In the genomic region with DNA sequence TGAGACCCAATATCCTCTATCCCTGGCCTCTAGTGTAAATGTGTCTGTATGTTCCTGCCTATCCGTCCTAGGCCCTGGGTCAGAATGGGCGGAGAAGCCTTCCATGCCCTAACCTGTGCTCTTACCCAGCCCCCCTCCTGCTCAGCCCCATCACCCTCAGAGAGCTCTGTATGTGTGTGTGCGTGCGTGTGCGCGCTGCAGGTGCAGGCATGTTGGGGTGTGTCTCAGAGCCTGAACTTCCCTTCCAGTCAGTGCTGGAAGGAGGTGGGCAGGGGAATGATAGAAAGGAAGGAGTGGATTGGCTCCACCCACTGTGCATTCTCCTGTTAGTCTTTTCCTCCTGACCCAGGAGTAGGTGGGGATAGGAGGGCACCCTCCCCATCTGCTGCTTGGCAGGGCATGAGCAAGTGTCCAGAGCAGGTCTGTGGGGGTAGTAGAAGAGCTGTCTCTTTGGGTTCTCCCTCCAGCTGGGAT, we compare ENCODE assay signal across 9 cellular contexts. TPM values are rescaled to one million over a fixed set of nuclear protein-coding genes. Genes with fewer than 3 reads are reported as not detected.
A peak's percentile ranks its signal among the peaks of the same experiment; 100 is the strongest.
DNase-seq lines count a peak whose midpoint lies in the region.
"Had no signal": no experiment of that assay in that cellular context is flagged by ENCODE, and none has a peak within 500 bp of the region (broad histone marks: within the 10 kb centered on the region; RNA-seq: fewer than 3 reads in every experiment).

No MANE protein-coding gene starts in this region.

- H3K4me1 Mint-ChIP-seq in IgD-negative memory B cell = peaks cover 15 to 23% (median 16%) of the 10 kb centered on the region in 3 donors

- peak overlapping the region in 1 of 4 donors; percentile 67 for H3K4me3 Mint-ChIP-seq in IgD-negative memory B cell

- peak overlapping the region in 2 of 3 donors; percentile 84 to 91 for H3K27ac Mint-ChIP-seq in IgD-negative memory B cell

- no peaks in the 10 kb centered on the region for H3K9me3 Mint-ChIP-seq in IgD-negative memory B cell

- no peaks in the 10 kb centered on the region for H3K27me3 Mint-ChIP-seq in IgD-negative memory B cell

- H3K36me3 Mint-ChIP-seq in IgD-negative memory B cell = peaks cover 4% of the 10 kb centered on the region

- DNase-seq in DMS 273 treated with DMSO at 0.1 percent for 48 hours (lab: John Stamatoyannopoulos, UW) (peak; percentile 31), amniotic epithelial cell (ENCODE audit: low read depth) (peak; percentile 48), myocyte (ENCODE audit: low read depth) (peak; percentile 21), NCI-H1092 treated with DMSO at 0.1 percent for 48 hours (lab: John Stamatoyannopoulos, UW) (no peak), GM19238 (ENCODE audit: insufficient read length, low spot score) (no peak), NCI-H146 (lab: John Stamatoyannopoulos, UW) (no peak)
- no peak for DNase-seq in stimulated activated CD8-positive, alpha-beta memory T cell treated with anti-CD3 and anti-CD28 coated beads, Interleukin-4, amount 100 ng/mL, for 48 hours

RNA-seq across cellular contexts. Expression of gene NAB2, which starts 7.2 kb away (rescaled TPM):
- polyA plus RNA-seq in IgD-negative memory B cell = 0.81 TPM
- 50.6 and 76.7 TPM in 2 replicates for total RNA-seq in myocyte
- polyA plus RNA-seq in myocyte (2012) = 53.8 TPM

RNA-seq across cellular contexts. Expression of gene STAT6, which starts 15.0 kb away (rescaled TPM):
- polyA plus RNA-seq in IgD-negative memory B cell = 130 TPM
- 51.1 and 59.4 TPM in 2 replicates for total RNA-seq in myocyte
- polyA plus RNA-seq in myocyte (2012) = 66.7 TPM

RNA-seq across cellular contexts. Expression of gene NEMP1, which starts 17.5 kb away (rescaled TPM):
- polyA plus RNA-seq in IgD-negative memory B cell = 4.3 TPM
- 9.9 and 19.1 TPM in 2 replicates for total RNA-seq in myocyte
- polyA plus RNA-seq in myocyte (2012) = 4.3 TPM

RNA-seq across cellular contexts. Expression of gene LRP1, which starts 32.1 kb away (rescaled TPM):
- 0.19 TPM for polyA plus RNA-seq in IgD-negative memory B cell
- total RNA-seq in myocyte = 40.0 and 53.8 TPM in 2 replicates
- polyA plus RNA-seq in myocyte (2012) = 703 TPM

RNA-seq across cellular contexts. Expression of gene MYO1A, which starts 46.2 kb away (rescaled TPM):
- not detected for polyA plus RNA-seq in IgD-negative memory B cell
- total RNA-seq in myocyte = not detected in 2 replicates
- polyA plus RNA-seq in myocyte (2012) = 0.06 TPM
- total RNA-seq: endothelial cell of umbilical vein had no signal
- polyA plus RNA-seq: endothelial cell of umbilical vein had no signal

Comparison
In these comparisons a context has a peak if more than half of its experiments do, and no peak if none do; other contexts are left out.
1. DNase-seq: peak in DMS 273 treated with DMSO at 0.1 percent for 48 hours (single experiment), amniotic epithelial cell (single experiment) and myocyte (single experiment); none in NCI-H1092 treated with DMSO at 0.1 percent for 48 hours (single experiment), GM19238 (single experiment), NCI-H146 (single experiment) and stimulated activated CD8-positive, alpha-beta memory T cell treated with anti-CD3 and anti-CD28 coated beads, Interleukin-4, amount 100 ng/mL, for 48 hours (single experiment).